26 cellular contexts compared by ENCODE assay signal in the genomic region with DNA sequence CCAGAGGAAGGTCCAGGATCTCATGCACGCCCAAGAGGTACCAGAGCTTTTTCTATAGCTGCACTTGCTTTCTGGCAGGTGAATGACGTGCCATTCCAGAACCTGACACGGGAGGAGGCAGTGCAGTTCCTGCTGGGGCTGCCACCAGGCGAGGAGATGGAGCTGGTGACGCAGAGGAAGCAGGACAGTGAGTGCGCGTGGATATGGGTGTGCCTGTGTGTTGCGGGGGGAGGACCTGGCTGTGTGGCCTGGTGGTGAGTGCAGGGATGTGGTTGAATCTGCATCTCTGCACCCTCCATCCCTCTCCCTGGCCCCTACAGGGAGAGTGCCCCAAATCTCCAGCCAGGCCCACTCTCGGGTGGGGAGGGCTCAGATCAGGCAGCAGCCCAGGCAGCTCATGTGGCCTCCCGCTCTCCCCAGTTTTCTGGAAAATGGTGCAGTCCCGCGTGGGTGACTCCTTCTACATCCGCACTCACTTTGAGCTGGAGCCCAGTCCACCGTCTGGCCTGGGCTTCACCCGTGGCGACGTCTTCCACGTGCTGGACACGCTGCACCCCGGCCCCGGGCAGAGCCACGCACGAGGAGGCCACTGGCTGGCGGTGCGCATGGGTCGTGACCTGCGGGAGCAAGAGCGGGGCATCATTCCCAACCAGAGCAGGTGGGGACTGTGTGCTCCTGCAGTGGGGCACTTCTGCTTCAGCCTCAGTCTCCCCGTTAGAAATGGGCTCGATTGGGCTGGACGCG. TPM values are rescaled to one million over a fixed set of nuclear protein-coding genes. Genes with fewer than 3 reads are reported as not detected.
"Had no signal": no experiment of that assay in that cellular context is flagged by ENCODE, and none has a peak within 500 bp of the region (broad histone marks: within the 10 kb centered on the region; RNA-seq: fewer than 3 reads in every experiment).

No MANE protein-coding gene starts in this region.

- H3K9ac ChIP-seq: neural progenitor cell had no signal

- H3K36me3 ChIP-seq: brain microvascular endothelial cell, neural progenitor cell, thoracic aorta had no signal

- H3K27ac Mint-ChIP-seq: neural progenitor cell, progenitor cell of endocrine pancreas, type B pancreatic cell had no signal

- H2AFZ ChIP-seq: neural progenitor cell had no signal

- H3K9me3 Mint-ChIP-seq: neural progenitor cell, type B pancreatic cell had no signal

- H3K27me3 ChIP-seq: brain microvascular endothelial cell, foreskin keratinocyte, neural progenitor cell had no signal

- H3K4me3 Mint-ChIP-seq: neural progenitor cell, type B pancreatic cell had no signal

- H3K27ac ChIP-seq: brain microvascular endothelial cell, foreskin keratinocyte, lower lobe of right lung, neural progenitor cell, SK-N-MC, thoracic aorta had no signal

- H3K36me3 Mint-ChIP-seq: neural progenitor cell, type B pancreatic cell had no signal

- H3K4me1 ChIP-seq: foreskin keratinocyte, lower lobe of right lung, neural progenitor cell had no signal

- H3K4me2 ChIP-seq: neural progenitor cell had no signal

- H3K9me3 ChIP-seq: lower lobe of right lung, thoracic aorta had no signal

- ATAC-seq: foreskin keratinocyte, left lobe of liver, lower lobe of right lung had no signal

- H3K4me1 Mint-ChIP-seq: neural progenitor cell had no signal

- H3K27me3 Mint-ChIP-seq: progenitor cell of endocrine pancreas, type B pancreatic cell had no signal

- DNase-seq: activated CD4-positive, alpha-beta T cell treated with anti-CD3 and anti-CD28 coated beads for 1 hour; activated CD4-positive, alpha-beta T cell treated with anti-CD3 and anti-CD28 coated beads, Interleukin-2, amount 50 U/mL, for 4 hours; activated T-cell treated with anti-CD3 and anti-CD28 coated beads, Interleukin-2, amount 50 U/mL, for 1 hour; aorta; brain microvascular endothelial cell; dermis blood vessel endothelial cell; effector CD8-positive, alpha-beta T cell; erythroblast; foreskin keratinocyte; lower lobe of right lung; naive B cell; retina; stimulated activated CD4-positive, alpha-beta T cell treated with anti-CD3 and anti-CD28 coated beads, Interleukin-4, amount 100 ng/mL, for 1 hour; stimulated activated naive CD4-positive, alpha-beta T cell treated with Interleukin-2 at 50 U/mL for 16 hours had no signal

- H3K4me3 ChIP-seq: lower lobe of right lung, neural progenitor cell, SK-N-MC, thoracic aorta had no signal

RNA-seq across cellular contexts. Expression of a gene that starts 30.5 kb away (rescaled TPM):
- total RNA-seq: foreskin keratinocyte, glomerular endothelial cell, osteoblast had no signal
- polyA plus RNA-seq: foreskin keratinocyte had no signal

RNA-seq across cellular contexts. Expression of a gene that starts 33.4 kb away (rescaled TPM):
- total RNA-seq: aorta, dermis blood vessel endothelial cell, foreskin keratinocyte, glomerular endothelial cell, left lobe of liver, lower lobe of right lung, mesenteric fat pad, mucosa of gallbladder, osteoblast, progenitor cell of endocrine pancreas, thoracic aorta had no signal
- polyA plus RNA-seq: adipose tissue, aorta, foreskin keratinocyte, keratinocyte had no signal
